ENCODE assay signal across 1 cellular context in the genomic region with DNA sequence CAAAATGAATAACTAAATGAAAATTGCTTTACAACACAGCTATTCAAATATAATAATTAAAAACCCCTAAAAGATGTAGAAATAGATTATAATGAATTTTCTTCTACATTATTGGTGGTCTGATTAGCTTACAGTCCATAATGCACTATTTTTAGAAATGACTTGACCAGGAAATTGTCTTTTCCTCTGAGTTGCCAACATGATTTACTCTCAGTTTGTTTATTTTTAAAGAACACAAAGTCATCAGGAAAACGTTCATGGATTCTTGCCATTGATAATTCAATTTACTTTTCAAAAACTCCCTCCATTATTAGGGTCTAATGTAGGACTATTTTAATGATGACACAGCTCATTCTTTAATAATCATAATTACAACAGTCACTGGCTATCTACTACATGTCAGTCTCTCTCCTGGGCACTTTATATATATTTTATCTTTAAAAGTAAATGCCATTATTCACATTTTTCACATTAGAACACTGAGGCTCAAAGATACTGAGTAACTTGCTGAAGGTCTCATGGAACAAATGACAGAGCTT.
TF ChIP-seq lines count a peak whose summit lies in the region.

No MANE protein-coding gene starts in this region.

TF ChIP-seq in HCT116, 20 proteins besides CTCF, POLR2A, EP300 and RAD21:
- TF ChIP-seq EZH2 (IDR thresholded peaks at IDR 0.05) (no peak), ZNF274 (IDR thresholded peaks at IDR 0.05; ENCODE audit: low read depth, low read length) (no peak), CEBPB (IDR thresholded peaks at IDR 0.05; ENCODE audit: low read depth) (no peak)
- TF ChIP-seq, protein P1, sequence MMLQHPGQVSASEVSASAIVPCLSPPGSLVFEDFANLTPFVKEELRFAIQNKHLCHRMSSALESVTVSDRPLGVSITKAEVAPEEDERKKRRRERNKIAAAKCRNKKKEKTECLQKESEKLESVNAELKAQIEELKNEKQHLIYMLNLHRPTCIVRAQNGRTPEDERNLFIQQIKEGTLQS (IDR thresholded peaks at IDR 0.05): no peak
